In genomic region chr9:117718085-117718484, GRCh38 we compare ENCODE assay signal across 8 cellular contexts. TPM values are rescaled to one million over a fixed set of nuclear protein-coding genes. Genes with fewer than 3 reads are reported as not detected.
DNase-seq lines count a peak whose midpoint lies in the region; ATAC-seq, FAIRE-seq and TF ChIP-seq lines count a peak whose summit lies in the region.

No MANE protein-coding gene starts in this region.

- peak; percentile 99 for ATAC-seq in GM21825 (IDR thresholded peaks at IDR 0.05; ENCODE audit: unreplicated experiment)

- no peaks in the 10 kb centered on the region for H3K9me3 ChIP-seq in hepatocyte (ENCODE audit: low read depth)

- no peaks in the 10 kb centered on the region for H3K4me1 ChIP-seq in hepatocyte (ENCODE audit: insufficient read depth)

- no peak overlapping the region for H3K4me2 ChIP-seq in hepatocyte

- TF ChIP-seq CTCF in foreskin fibroblast (IDR thresholded peaks at IDR 0.05; ENCODE audit: low read depth, low read length) (no peak), hepatocyte (IDR thresholded peaks at IDR 0.05; ENCODE audit: poor library complexity) (no peak)

- FAIRE-seq in GM18507 (lab: Jason Lieb, UNC) = peak; percentile 89
- no peak for FAIRE-seq in frontal cortex (lab: Jason Lieb, UNC)

- no peaks in the 10 kb centered on the region for H4K20me1 ChIP-seq in hepatocyte (ENCODE audit: insufficient read depth, poor library complexity, severe bottlenecking)

- no peaks in the 10 kb centered on the region for H3K9me2 ChIP-seq in hepatocyte (replicated peaks; ENCODE audit: insufficient read depth)

- DNase-seq in GM18507 (ENCODE audit: extremely low spot score, insufficient read length, low read depth) (peak; percentile 20), LHCN-M2 (ENCODE audit: low read depth) (peak; percentile 54), foreskin fibroblast (peak; percentile 53 to 69), frontal cortex (ENCODE audit: low spot score in 2 of 2) (no peak), DMS53 treated with DMSO at 0.1 percent for 48 hours (lab: John Stamatoyannopoulos, UW; ENCODE audit: unreplicated experiment) (no peak), hepatocyte (ENCODE audit: low spot score) (no peak)
- DNase-seq in stimulated activated CD4-positive, alpha-beta T cell treated with anti-CD3 and anti-CD28 coated beads, Interleukin-1b, Interleukin-23, amount 100 ng/mL, for 48 hours = no peak

- no peak overlapping the region for H3K27ac ChIP-seq in hepatocyte

- H3K4me3 ChIP-seq in foreskin fibroblast (ENCODE audit: low read depth in 1 of 2, low read length in 2 of 2) = no peak overlapping the region
- no peak overlapping the region for H3K4me3 ChIP-seq in hepatocyte

- H2AFZ ChIP-seq in hepatocyte = no peak overlapping the region

- H3K36me3 ChIP-seq in hepatocyte (replicated peaks; ENCODE audit: insufficient read depth, low read depth) = no peaks in the 10 kb centered on the region

- H3K27me3 ChIP-seq in hepatocyte = no peaks in the 10 kb centered on the region

- no peaks in the 10 kb centered on the region for H3K79me2 ChIP-seq in hepatocyte

RNA-seq across cellular contexts. Expression of gene TLR4, which starts 13.9 kb away (rescaled TPM):
- total RNA-seq in LHCN-M2 (2014; rRNA removed) (11.0 and 15.2 TPM in 2 replicates), frontal cortex (4.9 TPM), hepatocyte (1.7 and 2.4 TPM in 2 replicates)
- 10.3 TPM for polyA plus RNA-seq in LHCN-M2 (2012)
- 0.33 and 0.90 TPM in 2 replicates for polyA plus RNA-seq in hepatocyte

Comparison
In these comparisons a context has a peak if more than half of its experiments do, and no peak if none do; other contexts are left out.
1. DNase-seq: peak in GM18507 (single experiment), LHCN-M2 (single experiment) and foreskin fibroblast (2 of 2); none in frontal cortex (0 of 2), DMS53 treated with DMSO at 0.1 percent for 48 hours (single experiment), hepatocyte (single experiment) and stimulated activated CD4-positive, alpha-beta T cell treated with anti-CD3 and anti-CD28 coated beads, Interleukin-1b, Interleukin-23, amount 100 ng/mL, for 48 hours (single experiment).